1 cellular context compared by ENCODE assay signal in the genomic region with DNA sequence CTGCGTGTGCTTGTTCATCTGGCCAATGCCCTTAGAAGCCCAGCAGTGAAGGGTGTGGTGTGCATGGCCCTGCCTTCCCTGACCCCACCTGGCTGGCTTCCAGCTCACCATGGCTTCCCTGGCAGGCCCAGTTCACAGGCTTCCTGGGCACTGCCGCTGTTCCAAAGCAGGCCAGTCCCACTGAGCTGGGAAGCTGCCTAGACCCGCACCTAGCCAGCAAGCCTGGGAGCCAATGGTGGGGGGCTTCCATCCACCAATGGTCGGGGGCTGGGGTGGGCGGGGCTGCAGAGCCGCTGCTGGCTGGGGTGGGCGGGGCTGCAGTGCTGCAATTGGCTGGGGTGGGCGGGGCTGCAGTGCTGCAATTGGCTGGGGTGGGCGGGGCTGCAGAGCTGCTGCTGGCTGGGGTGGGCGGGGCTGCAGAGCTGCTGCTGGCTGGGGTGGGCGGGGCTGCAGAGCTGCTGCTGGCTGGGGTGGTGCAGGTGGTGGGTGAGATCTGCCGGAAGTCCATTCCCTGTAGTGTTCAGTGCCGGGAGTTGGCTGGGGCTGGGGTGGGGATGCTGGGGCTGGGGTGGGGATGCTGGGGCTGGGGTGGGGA.
A peak's percentile ranks its signal among the peaks of the same experiment; 100 is the strongest.
TF ChIP-seq lines count a peak whose summit lies in the region.

No MANE protein-coding gene starts in this region.

TF ChIP-seq in HEK293, 187 proteins besides CTCF, POLR2A, EP300 and RAD21 (continued from another document and continues in another):
- TF ChIP-seq, protein P1, sequence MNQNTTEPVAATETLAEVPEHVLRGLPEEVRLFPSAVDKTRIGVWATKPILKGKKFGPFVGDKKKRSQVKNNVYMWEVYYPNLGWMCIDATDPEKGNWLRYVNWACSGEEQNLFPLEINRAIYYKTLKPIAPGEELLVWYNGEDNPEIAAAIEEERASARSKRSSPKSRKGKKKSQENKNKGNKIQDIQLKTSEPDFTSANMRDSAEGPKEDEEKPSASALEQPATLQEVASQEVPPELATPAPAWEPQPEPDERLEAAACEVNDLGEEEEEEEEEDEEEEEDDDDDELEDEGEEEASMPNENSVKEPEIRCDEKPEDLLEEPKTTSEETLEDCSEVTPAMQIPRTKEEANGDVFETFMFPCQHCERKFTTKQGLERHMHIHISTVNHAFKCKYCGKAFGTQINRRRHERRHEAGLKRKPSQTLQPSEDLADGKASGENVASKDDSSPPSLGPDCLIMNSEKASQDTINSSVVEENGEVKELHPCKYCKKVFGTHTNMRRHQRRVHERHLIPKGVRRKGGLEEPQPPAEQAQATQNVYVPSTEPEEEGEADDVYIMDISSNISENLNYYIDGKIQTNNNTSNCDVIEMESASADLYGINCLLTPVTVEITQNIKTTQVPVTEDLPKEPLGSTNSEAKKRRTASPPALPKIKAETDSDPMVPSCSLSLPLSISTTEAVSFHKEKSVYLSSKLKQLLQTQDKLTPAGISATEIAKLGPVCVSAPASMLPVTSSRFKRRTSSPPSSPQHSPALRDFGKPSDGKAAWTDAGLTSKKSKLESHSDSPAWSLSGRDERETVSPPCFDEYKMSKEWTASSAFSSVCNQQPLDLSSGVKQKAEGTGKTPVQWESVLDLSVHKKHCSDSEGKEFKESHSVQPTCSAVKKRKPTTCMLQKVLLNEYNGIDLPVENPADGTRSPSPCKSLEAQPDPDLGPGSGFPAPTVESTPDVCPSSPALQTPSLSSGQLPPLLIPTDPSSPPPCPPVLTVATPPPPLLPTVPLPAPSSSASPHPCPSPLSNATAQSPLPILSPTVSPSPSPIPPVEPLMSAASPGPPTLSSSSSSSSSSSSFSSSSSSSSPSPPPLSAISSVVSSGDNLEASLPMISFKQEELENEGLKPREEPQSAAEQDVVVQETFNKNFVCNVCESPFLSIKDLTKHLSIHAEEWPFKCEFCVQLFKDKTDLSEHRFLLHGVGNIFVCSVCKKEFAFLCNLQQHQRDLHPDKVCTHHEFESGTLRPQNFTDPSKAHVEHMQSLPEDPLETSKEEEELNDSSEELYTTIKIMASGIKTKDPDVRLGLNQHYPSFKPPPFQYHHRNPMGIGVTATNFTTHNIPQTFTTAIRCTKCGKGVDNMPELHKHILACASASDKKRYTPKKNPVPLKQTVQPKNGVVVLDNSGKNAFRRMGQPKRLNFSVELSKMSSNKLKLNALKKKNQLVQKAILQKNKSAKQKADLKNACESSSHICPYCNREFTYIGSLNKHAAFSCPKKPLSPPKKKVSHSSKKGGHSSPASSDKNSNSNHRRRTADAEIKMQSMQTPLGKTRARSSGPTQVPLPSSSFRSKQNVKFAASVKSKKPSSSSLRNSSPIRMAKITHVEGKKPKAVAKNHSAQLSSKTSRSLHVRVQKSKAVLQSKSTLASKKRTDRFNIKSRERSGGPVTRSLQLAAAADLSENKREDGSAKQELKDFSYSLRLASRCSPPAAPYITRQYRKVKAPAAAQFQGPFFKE (tag by site-specific recombination; IDR thresholded peaks at IDR 0.05; ENCODE audit: borderline replicate concordance), result no peak
- no peak for TF ChIP-seq ZNF610 (tag by site-specific recombination; IDR thresholded peaks at IDR 0.05; ENCODE audit: borderline replicate concordance)
- TF ChIP-seq ZXDB (tag by site-specific recombination; IDR thresholded peaks at IDR 0.05), result no peak
- peak; percentile 36; the same call in 1 of the 2 replicates for TF ChIP-seq ZBTB20 (tag by site-specific recombination; IDR thresholded peaks at IDR 0.05)
- no peak for TF ChIP-seq ZNF629 (tag by site-specific recombination; IDR thresholded peaks at IDR 0.05)
- no peak for TF ChIP-seq ZBTB7A (tag by site-specific recombination; IDR thresholded peaks at IDR 0.05; ENCODE audit: low read depth)
- no peak for TF ChIP-seq ZFP37 (tag by site-specific recombination; IDR thresholded peaks at IDR 0.05)
- no peak for TF ChIP-seq ZNF488 (tag by site-specific recombination; IDR thresholded peaks at IDR 0.05)
- TF ChIP-seq ZNF555 (tag by site-specific recombination; conservative IDR thresholded peaks at IDR 0.05), result no peak
- TF ChIP-seq ZNF132 (tag by site-specific recombination; IDR thresholded peaks at IDR 0.05; ENCODE audit: borderline replicate concordance), result no peak
- peak; percentile 59 for TF ChIP-seq KLF1 (tag by site-specific recombination; IDR thresholded peaks at IDR 0.05)
- TF ChIP-seq KLF8 (tag by site-specific recombination; IDR thresholded peaks at IDR 0.05), result no peak
- TF ChIP-seq ZNF639 (tag by site-specific recombination; IDR thresholded peaks at IDR 0.05), result no peak
- TF ChIP-seq ZNF121 (tag by site-specific recombination; IDR thresholded peaks at IDR 0.05), result peak; percentile 81
- no peak for TF ChIP-seq ZNF157 (tag by site-specific recombination; IDR thresholded peaks at IDR 0.05)
- TF ChIP-seq ZNF776 (tag by site-specific recombination; IDR thresholded peaks at IDR 0.05; ENCODE audit: borderline replicate concordance), result no peak
- peak; percentile 32 for TF ChIP-seq SP2 (tag by site-specific recombination; IDR thresholded peaks at IDR 0.05)
- no peak for TF ChIP-seq ZNF18 (tag by site-specific recombination; IDR thresholded peaks at IDR 0.05)
- TF ChIP-seq ZNF398 (tag by site-specific recombination; IDR thresholded peaks at IDR 0.05), result no peak
- no peak for TF ChIP-seq SP7 (tag by site-specific recombination; IDR thresholded peaks at IDR 0.05)
- TF ChIP-seq ZSCAN4 (tag by site-specific recombination; IDR thresholded peaks at IDR 0.05), result no peak
- TF ChIP-seq, protein P2, sequence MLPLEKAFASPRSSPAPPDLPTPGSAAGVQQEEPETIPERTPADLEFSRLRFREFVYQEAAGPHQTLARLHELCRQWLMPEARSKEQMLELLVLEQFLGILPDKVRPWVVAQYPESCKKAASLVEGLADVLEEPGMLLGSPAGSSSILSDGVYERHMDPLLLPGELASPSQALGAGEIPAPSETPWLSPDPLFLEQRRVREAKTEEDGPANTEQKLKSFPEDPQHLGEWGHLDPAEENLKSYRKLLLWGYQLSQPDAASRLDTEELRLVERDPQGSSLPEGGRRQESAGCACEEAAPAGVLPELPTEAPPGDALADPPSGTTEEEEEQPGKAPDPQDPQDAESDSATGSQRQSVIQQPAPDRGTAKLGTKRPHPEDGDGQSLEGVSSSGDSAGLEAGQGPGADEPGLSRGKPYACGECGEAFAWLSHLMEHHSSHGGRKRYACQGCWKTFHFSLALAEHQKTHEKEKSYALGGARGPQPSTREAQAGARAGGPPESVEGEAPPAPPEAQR (tag by site-specific recombination; IDR thresholded peaks at IDR 0.05), result no peak
- no peak for TF ChIP-seq ZNF140 (tag by site-specific recombination; IDR thresholded peaks at IDR 0.05)
- no peak for TF ChIP-seq ZNF645 (tag by site-specific recombination; IDR thresholded peaks at IDR 0.05)
- TF ChIP-seq OSR2 (tag by site-specific recombination; IDR thresholded peaks at IDR 0.05), result no peak
- no peak for TF ChIP-seq ZNF184 (tag by site-specific recombination; IDR thresholded peaks at IDR 0.05)
- TF ChIP-seq, protein P3, sequence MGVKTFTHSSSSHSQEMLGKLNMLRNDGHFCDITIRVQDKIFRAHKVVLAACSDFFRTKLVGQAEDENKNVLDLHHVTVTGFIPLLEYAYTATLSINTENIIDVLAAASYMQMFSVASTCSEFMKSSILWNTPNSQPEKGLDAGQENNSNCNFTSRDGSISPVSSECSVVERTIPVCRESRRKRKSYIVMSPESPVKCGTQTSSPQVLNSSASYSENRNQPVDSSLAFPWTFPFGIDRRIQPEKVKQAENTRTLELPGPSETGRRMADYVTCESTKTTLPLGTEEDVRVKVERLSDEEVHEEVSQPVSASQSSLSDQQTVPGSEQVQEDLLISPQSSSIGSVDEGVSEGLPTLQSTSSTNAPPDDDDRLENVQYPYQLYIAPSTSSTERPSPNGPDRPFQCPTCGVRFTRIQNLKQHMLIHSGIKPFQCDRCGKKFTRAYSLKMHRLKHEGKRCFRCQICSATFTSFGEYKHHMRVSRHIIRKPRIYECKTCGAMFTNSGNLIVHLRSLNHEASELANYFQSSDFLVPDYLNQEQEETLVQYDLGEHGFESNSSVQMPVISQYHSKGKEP (tag by site-specific recombination; IDR thresholded peaks at IDR 0.05), result no peak
- TF ChIP-seq ZNF513 (tag by site-specific recombination; IDR thresholded peaks at IDR 0.05), result no peak
- TF ChIP-seq ZNF155 (tag by site-specific recombination; IDR thresholded peaks at IDR 0.05), result no peak
- TF ChIP-seq RBAK (tag by site-specific recombination; IDR thresholded peaks at IDR 0.05), result no peak
- TF ChIP-seq ZNF830 (tag by site-specific recombination; IDR thresholded peaks at IDR 0.05; ENCODE audit: low read depth), result no peak
- TF ChIP-seq ZNF660 (tag by site-specific recombination; IDR thresholded peaks at IDR 0.05), result no peak
- TF ChIP-seq ZNF311 (tag by site-specific recombination; IDR thresholded peaks at IDR 0.05; ENCODE audit: borderline replicate concordance), result no peak
- TF ChIP-seq ZNF211 (tag by site-specific recombination; IDR thresholded peaks at IDR 0.05; ENCODE audit: low read depth), result no peak
- no peak for TF ChIP-seq ZNF558 (tag by site-specific recombination; IDR thresholded peaks at IDR 0.05)
